15 cellular contexts compared by ENCODE assay signal in genomic region chr4:1061372-1061700, GRCh38.
"Had no signal": no experiment of that assay in that cellular context is flagged by ENCODE, and none has a peak within 500 bp of the region (broad histone marks: within the 10 kb centered on the region; RNA-seq: fewer than 3 reads in every experiment).

No MANE protein-coding gene starts in this region.

- H3K4me1 ChIP-seq: colonic mucosa, lower lobe of right lung, right atrium auricular region, thyroid gland had no signal

- H3K4me3 ChIP-seq: colonic mucosa, heart left ventricle, lower lobe of right lung, right atrium auricular region, thyroid gland had no signal

- H3K36me3 ChIP-seq: colonic mucosa, heart left ventricle, lower lobe of right lung, right atrium auricular region, thyroid gland had no signal

- H3K27me3 ChIP-seq: right atrium auricular region, thyroid gland had no signal

- H3K9me3 ChIP-seq: colonic mucosa, heart left ventricle, lower lobe of right lung, right atrium auricular region, thyroid gland had no signal

- DNase-seq: colonic mucosa; effector CD4-positive, alpha-beta T cell; erythroblast; foreskin melanocyte; hippocampal formation; kidney glomerular epithelial cell; lower lobe of right lung; midbrain; small intestine; stimulated activated CD4-positive, alpha-beta T cell treated with anti-CD3 and anti-CD28 coated beads, Interleukin-12 subunit alpha, Interleukin-12 subunit beta, amount 100 ng/mL, for 4 hours; stimulated activated CD4-positive, alpha-beta T cell treated with anti-CD3 and anti-CD28 coated beads, Interleukin-2, amount 100 ng/mL, for 48 hours; stimulated activated naive CD4-positive, alpha-beta T cell treated with Interleukin-2 at 50 U/mL for 16 hours; thyroid gland had no signal

- H3K27ac ChIP-seq: colonic mucosa, heart left ventricle, lower lobe of right lung, right atrium auricular region, thyroid gland had no signal
